ENCODE assay signal across 29 cellular contexts in genomic region chr2:146214394-146214929, GRCh38.
DNase-seq lines count a peak whose midpoint lies in the region; ATAC-seq and TF ChIP-seq lines count a peak whose summit lies in the region.
"Had no signal": no experiment of that assay in that cellular context is flagged by ENCODE, and none has a peak within 500 bp of the region (broad histone marks: within the 10 kb centered on the region; RNA-seq: fewer than 3 reads in every experiment).

No MANE protein-coding gene starts in this region.

- H3K4me3 ChIP-seq in epithelial cell of proximal tubule (ENCODE audit: low read depth, low read length) (no peak overlapping the region), liver (ENCODE audit: low read depth in 1 of 3, low read length in 3 of 3) (peak overlapping the region; percentile 26 to 49 (median 38))
- H3K4me3 ChIP-seq: gastrocnemius medialis, left lung, SK-N-MC, stomach, uterus had no signal

- no peak overlapping the region for H3K27ac Mint-ChIP-seq in CD4-positive, alpha-beta T cell
- H3K27ac Mint-ChIP-seq: activated T-cell treated with anti-CD3 and anti-CD28 coated beads, Interleukin-2, amount 50 U/mL, for 24 hours; CD4-positive, alpha-beta memory T cell; H9; naive B cell; progenitor cell of endocrine pancreas had no signal

- DNase-seq in COLO668 (lab: John Stamatoyannopoulos, UW; ENCODE audit: unreplicated experiment) (peak; percentile 10), NCI-H446 (lab: John Stamatoyannopoulos, UW) (peak; percentile 36 to 78), epithelial cell of proximal tubule (ENCODE audit: low read depth) (peak; percentile 19), DMS153 treated with DMSO at 0.1 percent for 48 hours (lab: John Stamatoyannopoulos, UW; ENCODE audit: unreplicated experiment) (no peak), RWPE1 (ENCODE audit: low spot score) (no peak)
- no peak for DNase-seq in CD4-positive, alpha-beta T cell
- DNase-seq: activated CD4-positive, alpha-beta T cell treated with anti-CD3 and anti-CD28 coated beads, Interleukin-2, amount 50 U/mL, for 1 hour; activated CD4-positive, CD25-positive, alpha-beta regulatory T cell; activated effector memory CD4-positive, alpha-beta T cell treated with anti-CD3 and anti-CD28 coated beads, Interleukin-2, amount 50 U/mL, for 16 hours; activated T-cell treated with anti-CD3 and anti-CD28 coated beads, Interleukin-2, amount 50 U/mL, for 24 hours; CD4-positive, alpha-beta memory T cell; DMS153; gastrocnemius medialis; H9; left lung; MV-4-11; naive B cell; NCI-H1436 treated with DMSO at 0.1 percent for 48 hours; NCI-H2107; NCI-H774; stimulated activated CD4-positive, alpha-beta T cell treated with anti-CD3 and anti-CD28 coated beads, Interleukin-4, amount 100 ng/mL, for 1 hour; stomach; uterus had no signal

- H3K27ac ChIP-seq in liver (ENCODE audit: low read depth in 1 of 2, low read length in 2 of 2) (peak overlapping the region in 1 of 2 donors; percentile 71), RWPE1 (no peak overlapping the region)
- H3K27ac ChIP-seq in CD4-positive, alpha-beta T cell (ENCODE audit: low read depth, low read length) = no peak overlapping the region
- H3K27ac ChIP-seq: gastrocnemius medialis, left lung, neutrophil, SK-N-MC, stomach, uterus had no signal

- H3K9ac ChIP-seq in liver (ENCODE audit: low read depth in 1 of 2, low read length in 2 of 2) = no peak overlapping the region

- H3K4me1 Mint-ChIP-seq in CD4-positive, alpha-beta T cell (ENCODE audit: low read depth) = no peaks in the 10 kb centered on the region
- H3K4me1 Mint-ChIP-seq: CD4-positive, alpha-beta memory T cell; H9; naive B cell had no signal

- H3K36me3 ChIP-seq in liver (ENCODE audit: control insufficient read depth in 4 of 4, insufficient read depth in 3 of 4, low read depth in 1 of 4, low read length in 3 of 4) = no peaks in the 10 kb centered on the region
- H3K36me3 ChIP-seq: gastrocnemius medialis, left lung, neutrophil, stomach, uterus had no signal

- ATAC-seq in HG02970 (IDR thresholded peaks at IDR 0.05; ENCODE audit: low FRiP score, unreplicated experiment) = no peak
- ATAC-seq in CD4-positive, alpha-beta T cell (ENCODE audit: poor library complexity) = no peak
- ATAC-seq: gastrocnemius medialis, left lung, sciatic nerve had no signal

- intact Hi-C loops in CD4-positive, alpha-beta T cell (cut with DNase I, micrococcal nuclease) = no loop called here

- H3K36me3 Mint-ChIP-seq in CD4-positive, alpha-beta T cell (ENCODE audit: low read depth) = no peaks in the 10 kb centered on the region
- H3K36me3 Mint-ChIP-seq: CD4-positive, alpha-beta memory T cell had no signal

- no peak overlapping the region for H3K4me3 Mint-ChIP-seq in CD4-positive, alpha-beta T cell
- H3K4me3 Mint-ChIP-seq: activated T-cell treated with anti-CD3 and anti-CD28 coated beads, Interleukin-2, amount 50 U/mL, for 24 hours; CD4-positive, alpha-beta memory T cell; H9; naive B cell had no signal

- CTCF ChIA-PET in RWPE1 (lab: Yijun Ruan, JAX) = no interaction called here
- CTCF ChIA-PET in CD4-positive, alpha-beta T cell (lab: Charles Lee) = no interaction called here

- peaks cover 11% of the 10 kb centered on the region for H3K9me3 Mint-ChIP-seq in CD4-positive, alpha-beta T cell

- 24% methylated on average over 2 of the region's 2 CpGs for WGBS in liver

- no peaks in the 10 kb centered on the region for H3K9me3 ChIP-seq in liver (ENCODE audit: control insufficient read depth in 4 of 4, low read length in 3 of 4)
- H3K9me3 ChIP-seq in CD4-positive, alpha-beta T cell (ENCODE audit: control insufficient read depth, low read length) = no peaks in the 10 kb centered on the region
- H3K9me3 ChIP-seq: gastrocnemius medialis, neutrophil, uterus had no signal

- POLR2A ChIA-PET in RWPE1 (lab: Yijun Ruan, JAX; ENCODE audit: low non-redundant PET) = no interaction called here
- POLR2A ChIA-PET in CD4-positive, alpha-beta T cell (lab: Charles Lee) = no interaction called here

- TF ChIP-seq CTCF in epithelial cell of proximal tubule (conservative IDR thresholded peaks at IDR 0.05; ENCODE audit: low read depth, low read length) (no peak), liver (IDR thresholded peaks at IDR 0.05; ENCODE audit: low read depth, low read length, missing input control) (no peak), RWPE1 (conservative IDR thresholded peaks at IDR 0.05; ENCODE audit: low read depth) (no peak)
- no peak for TF ChIP-seq CTCF in CD4-positive, alpha-beta T cell (IDR thresholded peaks at IDR 0.05)

- peak in 1 of 2 donors; percentile 35 for TF ChIP-seq RAD21 in liver (IDR thresholded peaks at IDR 0.05)

- H3K4me1 ChIP-seq in liver (ENCODE audit: control insufficient read depth in 4 of 4, insufficient read depth in 4 of 4, low read length in 3 of 4) = peaks cover 0 to 18% (median 2%) of the 10 kb centered on the region in 4 donors
- H3K4me1 ChIP-seq: gastrocnemius medialis, left lung, stomach, uterus had no signal

- H3K27me3 ChIP-seq in liver (ENCODE audit: control insufficient read depth in 4 of 4, insufficient read depth in 4 of 4, low read length in 3 of 4) = no peaks in the 10 kb centered on the region
- no peaks in the 10 kb centered on the region for H3K27me3 ChIP-seq in CD4-positive, alpha-beta T cell (ENCODE audit: control insufficient read depth, insufficient read depth, low read length)
- H3K27me3 ChIP-seq: gastrocnemius medialis, left lung, neutrophil, stomach, uterus had no signal

- no peaks in the 10 kb centered on the region for H3K27me3 Mint-ChIP-seq in CD4-positive, alpha-beta T cell
- H3K27me3 Mint-ChIP-seq: activated T-cell treated with anti-CD3 and anti-CD28 coated beads, Interleukin-2, amount 50 U/mL, for 24 hours; CD4-positive, alpha-beta memory T cell; naive B cell; progenitor cell of endocrine pancreas had no signal

TF ChIP-seq in liver, 16 proteins besides CTCF, POLR2A, EP300 and RAD21:
- TF ChIP-seq, protein P1, sequence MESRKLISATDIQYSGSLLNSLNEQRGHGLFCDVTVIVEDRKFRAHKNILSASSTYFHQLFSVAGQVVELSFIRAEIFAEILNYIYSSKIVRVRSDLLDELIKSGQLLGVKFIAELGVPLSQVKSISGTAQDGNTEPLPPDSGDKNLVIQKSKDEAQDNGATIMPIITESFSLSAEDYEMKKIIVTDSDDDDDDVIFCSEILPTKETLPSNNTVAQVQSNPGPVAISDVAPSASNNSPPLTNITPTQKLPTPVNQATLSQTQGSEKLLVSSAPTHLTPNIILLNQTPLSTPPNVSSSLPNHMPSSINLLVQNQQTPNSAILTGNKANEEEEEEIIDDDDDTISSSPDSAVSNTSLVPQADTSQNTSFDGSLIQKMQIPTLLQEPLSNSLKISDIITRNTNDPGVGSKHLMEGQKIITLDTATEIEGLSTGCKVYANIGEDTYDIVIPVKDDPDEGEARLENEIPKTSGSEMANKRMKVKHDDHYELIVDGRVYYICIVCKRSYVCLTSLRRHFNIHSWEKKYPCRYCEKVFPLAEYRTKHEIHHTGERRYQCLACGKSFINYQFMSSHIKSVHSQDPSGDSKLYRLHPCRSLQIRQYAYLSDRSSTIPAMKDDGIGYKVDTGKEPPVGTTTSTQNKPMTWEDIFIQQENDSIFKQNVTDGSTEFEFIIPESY (IDR thresholded peaks at IDR 0.05) = no peak
- TF ChIP-seq RXRA (IDR thresholded peaks at IDR 0.05) (peak; percentile 48 to 49), FOXA1 (IDR thresholded peaks at IDR 0.05) (peak; percentile 19), NR2F2 (IDR thresholded peaks at IDR 0.05) (no peak), TAF1 (conservative IDR thresholded peaks at IDR 0.05) (no peak), SP1 (IDR thresholded peaks at IDR 0.05) (peak; percentile 73), HNF4G (IDR thresholded peaks at IDR 0.05) (peak; percentile 34), HNF4A (conservative IDR thresholded peaks at IDR 0.05) (peak; percentile 62 to 71), GABPA (IDR thresholded peaks at IDR 0.05 in 1 of 2, conservative IDR thresholded peaks at IDR 0.05 in 1 of 2) (no peak), REST (IDR thresholded peaks at IDR 0.05) (no peak), EGR1 (IDR thresholded peaks at IDR 0.05; ENCODE audit: low read depth in 2 of 2) (no peak), ATF3 (IDR thresholded peaks at IDR 0.05) (no peak), JUND (IDR thresholded peaks at IDR 0.05) (peak; percentile 65 to 66), YY1 (IDR thresholded peaks at IDR 0.05) (peak; percentile 76), FOXA2 (IDR thresholded peaks at IDR 0.05) (peak; percentile 60)
- TF ChIP-seq, protein P2, sequence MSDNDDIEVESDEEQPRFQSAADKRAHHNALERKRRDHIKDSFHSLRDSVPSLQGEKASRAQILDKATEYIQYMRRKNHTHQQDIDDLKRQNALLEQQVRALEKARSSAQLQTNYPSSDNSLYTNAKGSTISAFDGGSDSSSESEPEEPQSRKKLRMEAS (IDR thresholded peaks at IDR 0.05) = no peak
TF ChIP-seq in liver: peak in this region for 8.

Comparison
In these comparisons a context has a peak if more than half of its experiments do, and no peak if none do; other contexts are left out.
1. DNase-seq: peak in COLO668 (single experiment), NCI-H446 (2 of 2) and epithelial cell of proximal tubule (single experiment); none in DMS153 treated with DMSO at 0.1 percent for 48 hours (single experiment), RWPE1 (single experiment) and CD4-positive, alpha-beta T cell (0 of 10).